23 cellular contexts compared by ENCODE assay signal in the genomic region with DNA sequence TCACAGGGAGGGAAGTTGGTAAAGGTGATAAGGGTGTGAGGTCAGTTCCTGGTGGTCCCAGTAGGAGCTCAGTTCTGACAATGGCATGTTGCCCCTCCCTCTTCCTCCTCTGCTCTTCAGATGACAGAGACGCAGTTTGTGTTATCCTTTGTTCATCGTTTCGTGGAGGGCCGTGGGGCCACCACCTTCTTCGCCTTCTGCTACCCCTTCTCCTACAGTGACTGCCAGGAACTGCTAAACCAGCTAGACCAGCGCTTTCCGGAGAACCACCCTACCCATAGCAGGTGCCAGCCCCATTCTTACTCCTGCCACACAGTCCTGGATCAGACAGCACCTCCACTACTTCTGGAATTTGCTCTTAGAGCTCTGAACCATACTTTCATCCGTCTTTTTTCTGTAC. TPM values are rescaled to one million over a fixed set of nuclear protein-coding genes. Genes with fewer than 3 reads are reported as not detected.
A peak's percentile ranks its signal among the peaks of the same experiment; 100 is the strongest.
DNase-seq lines count a peak whose midpoint lies in the region; ATAC-seq, FAIRE-seq and TF ChIP-seq lines count a peak whose summit lies in the region.
"Had no signal": no experiment of that assay in that cellular context is flagged by ENCODE, and none has a peak within 500 bp of the region (broad histone marks: within the 10 kb centered on the region; RNA-seq: fewer than 3 reads in every experiment).

No MANE protein-coding gene starts in this region.

- no peak overlapping the region for H3K4me2 ChIP-seq in astrocyte (ENCODE audit: low read length)

- H2AFZ ChIP-seq in astrocyte (ENCODE audit: low read depth, low read length), result no peak overlapping the region

- H3K4me1 Mint-ChIP-seq in natural killer cell (peaks cover 29 to 39% of the 10 kb centered on the region in 2 donors), astrocyte (ENCODE audit: low read depth, unreplicated experiment) (peaks cover 2% of the 10 kb centered on the region), type B pancreatic cell (ENCODE audit: unreplicated experiment) (peaks cover 23% of the 10 kb centered on the region)
- H3K4me1 Mint-ChIP-seq in natural killer cell treated with Interleukin-12 subunit alpha and Interleukin-12 subunit beta and Interleukin-15 and Interleukin-18, amount 100 ng/mL, for 72 hours (ENCODE audit: low read depth in 2 of 2), result peaks cover 26 to 34% of the 10 kb centered on the region in 2 donors
- H3K4me1 Mint-ChIP-seq in naive thymus-derived CD4-positive, alpha-beta T cell, result peaks cover 9 to 32% (median 19%) of the 10 kb centered on the region in 7 donors

- peaks cover 11% of the 10 kb centered on the region for H3K36me3 ChIP-seq in astrocyte (ENCODE audit: insufficient read depth, low read length)
- peaks cover 4 to 25% (median 13%) of the 10 kb centered on the region in 3 experiments for H3K36me3 ChIP-seq in naive thymus-derived CD4-positive, alpha-beta T cell (ENCODE audit: control insufficient read depth in 2 of 3, insufficient read depth in 3 of 3, low read length in 3 of 3)

- no peaks in the 10 kb centered on the region for H3K27me3 ChIP-seq in astrocyte (ENCODE audit: insufficient read depth, low read length)
- H3K27me3 ChIP-seq in naive thymus-derived CD4-positive, alpha-beta T cell (ENCODE audit: control insufficient read depth in 2 of 2, insufficient read depth in 2 of 2, low read length in 2 of 2), result no peaks in the 10 kb centered on the region

- FAIRE-seq in astrocyte (lab: Jason Lieb, UNC), result no peak

- H3K27me3 Mint-ChIP-seq in natural killer cell (ENCODE audit: low read depth in 2 of 2), result peaks cover 6 to 12% of the 10 kb centered on the region in 2 donors
- H3K27me3 Mint-ChIP-seq in natural killer cell treated with Interleukin-12 subunit alpha and Interleukin-12 subunit beta and Interleukin-15 and Interleukin-18, amount 100 ng/mL, for 72 hours, result peaks cover 0 to 2% of the 10 kb centered on the region in 2 donors
- H3K27me3 Mint-ChIP-seq in astrocyte (ENCODE audit: low read depth, unreplicated experiment), result no peaks in the 10 kb centered on the region
- peaks cover 0 to 8% (median 4%) of the 10 kb centered on the region in 5 donors for H3K27me3 Mint-ChIP-seq in naive thymus-derived CD4-positive, alpha-beta T cell
- H3K27me3 Mint-ChIP-seq in type B pancreatic cell, result peaks cover 14% of the 10 kb centered on the region

- H3K27ac Mint-ChIP-seq in natural killer cell (peak overlapping the region in 1 of 2 donors; percentile 42), astrocyte (ENCODE audit: unreplicated experiment) (no peak overlapping the region), type B pancreatic cell (no peak overlapping the region)
- H3K27ac Mint-ChIP-seq in natural killer cell treated with Interleukin-12 subunit alpha and Interleukin-12 subunit beta and Interleukin-15 and Interleukin-18, amount 100 ng/mL, for 72 hours, result peak overlapping the region in 1 of 2 donors; percentile 29
- H3K27ac Mint-ChIP-seq in naive thymus-derived CD4-positive, alpha-beta T cell, result peak overlapping the region in 5 of 9 donors; percentile 5 to 49 (median 20)

- TF ChIP-seq CTCF in natural killer cell (IDR thresholded peaks at IDR 0.05) (no peak), astrocyte (IDR thresholded peaks at IDR 0.05; ENCODE audit: insufficient read depth, low read depth, low read length) (no peak), type B pancreatic cell (conservative IDR thresholded peaks at IDR 0.05) (no peak)

- CTCF ChIA-PET in naive thymus-derived CD4-positive, alpha-beta T cell (lab: Charles Lee), result interaction anchor here (0.6 to 1.4 kb wide), 2 partner anchors 34 to 699 kb away, joined by 3 read pairs; no protein-coding TSS in a partner anchor

- H3K9ac ChIP-seq in astrocyte (ENCODE audit: low read length), result no peak overlapping the region

- peaks cover 0 to 2% of the 10 kb centered on the region in 2 donors for H3K9me3 Mint-ChIP-seq in natural killer cell
- H3K9me3 Mint-ChIP-seq in natural killer cell treated with Interleukin-12 subunit alpha and Interleukin-12 subunit beta and Interleukin-15 and Interleukin-18, amount 100 ng/mL, for 72 hours, result no peaks in the 10 kb centered on the region
- H3K9me3 Mint-ChIP-seq in astrocyte (ENCODE audit: unreplicated experiment), result no peaks in the 10 kb centered on the region
- peaks cover 0 to 15% (median 0%) of the 10 kb centered on the region in 11 donors for H3K9me3 Mint-ChIP-seq in naive thymus-derived CD4-positive, alpha-beta T cell
- peaks cover 7% of the 10 kb centered on the region for H3K9me3 Mint-ChIP-seq in type B pancreatic cell

- no peaks in the 10 kb centered on the region for H3K9me3 ChIP-seq in astrocyte (ENCODE audit: insufficient read depth, low read depth, low read length)
- no peaks in the 10 kb centered on the region for H3K9me3 ChIP-seq in naive thymus-derived CD4-positive, alpha-beta T cell (ENCODE audit: control insufficient read depth in 2 of 3, low read length in 3 of 3)

- peaks cover 14% of the 10 kb centered on the region for H3K4me1 ChIP-seq in astrocyte (ENCODE audit: insufficient read depth, low read length)
- H3K4me1 ChIP-seq in naive thymus-derived CD4-positive, alpha-beta T cell (ENCODE audit: control insufficient read depth in 2 of 2, insufficient read depth in 2 of 2, low read length in 2 of 2), result peaks cover 8 to 15% of the 10 kb centered on the region in 2 donors

- no peak overlapping the region for H3K27ac ChIP-seq in astrocyte (ENCODE audit: low read depth, low read length)
- no peak overlapping the region for H3K27ac ChIP-seq in naive thymus-derived CD4-positive, alpha-beta T cell (ENCODE audit: low read depth, low read length)

- intact Hi-C loops in natural killer cell (cut with micrococcal nuclease), result loop anchor here (5.0 kb wide), 1 partner anchor 79 kb away; a partner anchor contains a TSS
- intact Hi-C loops in naive thymus-derived CD4-positive, alpha-beta T cell (cut with micrococcal nuclease), result loop anchor here in 1 of 2 donors (5.0 kb wide), 3 partner anchors 706 to 1176 kb away; a partner anchor contains a TSS

- H3K4me3 Mint-ChIP-seq in natural killer cell (peak overlapping the region; percentile 56), astrocyte (ENCODE audit: unreplicated experiment) (peak overlapping the region; percentile 47), type B pancreatic cell (peak overlapping the region; percentile 22)
- no peak overlapping the region for H3K4me3 Mint-ChIP-seq in natural killer cell treated with Interleukin-12 subunit alpha and Interleukin-12 subunit beta and Interleukin-15 and Interleukin-18, amount 100 ng/mL, for 72 hours
- peak overlapping the region in 2 of 10 donors; percentile 0 to 19 for H3K4me3 Mint-ChIP-seq in naive thymus-derived CD4-positive, alpha-beta T cell

- TF ChIP-seq POLR2A in GM18505 (IDR thresholded peaks at IDR 0.05; ENCODE audit: borderline replicate concordance, extremely low read depth, insufficient read depth, insufficient read length), result no peak

- H4K20me1 ChIP-seq in astrocyte (ENCODE audit: insufficient read depth, low read length), result peaks cover 11% of the 10 kb centered on the region

- peaks cover 11% of the 10 kb centered on the region for H3K36me3 Mint-ChIP-seq in natural killer cell
- peaks cover 22% of the 10 kb centered on the region for H3K36me3 Mint-ChIP-seq in natural killer cell treated with Interleukin-12 subunit alpha and Interleukin-12 subunit beta and Interleukin-15 and Interleukin-18, amount 100 ng/mL, for 72 hours
- peaks cover 18% of the 10 kb centered on the region for H3K36me3 Mint-ChIP-seq in astrocyte (ENCODE audit: low read depth, unreplicated experiment)
- H3K36me3 Mint-ChIP-seq in naive thymus-derived CD4-positive, alpha-beta T cell, result peaks cover 0 to 25% (median 12%) of the 10 kb centered on the region in 5 donors
- H3K36me3 Mint-ChIP-seq in type B pancreatic cell, result peaks cover 22% of the 10 kb centered on the region

- H3K4me3 ChIP-seq in astrocyte (ENCODE audit: insufficient read depth, low read depth, low read length), result no peak overlapping the region
- H3K4me3 ChIP-seq in naive thymus-derived CD4-positive, alpha-beta T cell (ENCODE audit: low read length), result no peak overlapping the region

- POLR2A ChIA-PET in naive thymus-derived CD4-positive, alpha-beta T cell (lab: Charles Lee), result interaction anchor here (1.3 to 10.4 kb wide), 3 partner anchors 17 to 33 kb away, joined by 4 to 216 read pairs (median 106); a partner anchor contains a TSS

- DNase-seq in natural killer cell (no peak), astrocyte (ENCODE audit: low read depth) (no peak), type B pancreatic cell (ENCODE audit: extremely low spot score, unreplicated experiment) (no peak), NCI-H69 (lab: John Stamatoyannopoulos, UW) (no peak), NCI-H128 (lab: John Stamatoyannopoulos, UW; ENCODE audit: unreplicated experiment) (no peak)
- DNase-seq in natural killer cell treated with Interleukin-12 subunit alpha and Interleukin-12 subunit beta and Interleukin-15 and Interleukin-18, amount 100 ng/mL, for 72 hours (ENCODE audit: low spot score), result no peak
- DNase-seq in naive thymus-derived CD4-positive, alpha-beta T cell, result no peak
- DNase-seq: ACHN; AML-193; CD4-positive, CD25-positive, alpha-beta regulatory T cell; DMS79; H7; IMR-90; Kasumi-1; MM.1S; NCI-H1105 treated with DMSO at 0.1 percent for 48 hours; NCI-H187; NCI-H526 treated with DMSO at 0.1 percent for 48 hours; NK-92 treated with Interleukin-12 subunit alpha and Interleukin-12 subunit beta, amount 100 ng/mL, for 24 hours; OCI-M1; RPMI8226; SIG-M5 had no signal

- no peak for ATAC-seq in natural killer cell
- no peak for ATAC-seq in natural killer cell treated with Interleukin-12 subunit alpha and Interleukin-12 subunit beta and Interleukin-15 and Interleukin-18, amount 100 ng/mL, for 72 hours
- ATAC-seq in naive thymus-derived CD4-positive, alpha-beta T cell, result no peak
- ATAC-seq in GM18505 (IDR thresholded peaks at IDR 0.05; ENCODE audit: unreplicated experiment), result no peak

- H3K79me2 ChIP-seq in astrocyte (ENCODE audit: insufficient read depth, low read length), result no peaks in the 10 kb centered on the region

RNA-seq across cellular contexts. Expression of a gene that starts 2.3 kb away (rescaled TPM):
- total RNA-seq in natural killer cell (10 to 100 TPM in 2 of 3 donors, 1 to 10 TPM in 1; 10.0 to 12.0 (median 10.8) TPM), astrocyte (19.9 and 20.7 TPM in 2 replicates), type B pancreatic cell (ENCODE audit: low replicate concordance) (24.3 and 57.3 TPM in 2 replicates)
- 10 to 100 TPM; 12.5 to 20.5 TPM for total RNA-seq in natural killer cell treated with Interleukin-12 subunit alpha and Interleukin-12 subunit beta and Interleukin-15 and Interleukin-18, amount 100 ng/mL, for 72 hours
- total RNA-seq in naive thymus-derived CD4-positive, alpha-beta T cell, result 10 to 100 TPM in 4 of 5 experiments, 1 to 10 TPM in 1; 7.6 to 15.7 (median 12.4) TPM
- 10 to 100 TPM in 1 of 2 donors, 1 to 10 TPM in 1; 8.0 to 10.4 TPM for polyA plus RNA-seq in naive thymus-derived CD4-positive, alpha-beta T cell

RNA-seq across cellular contexts. Expression of a gene that starts 17.7 kb away (rescaled TPM):
- total RNA-seq in natural killer cell (100 to 1,000 TPM; 178 to 207 (median 192) TPM), astrocyte (395 and 419 TPM in 2 replicates), type B pancreatic cell (ENCODE audit: low replicate concordance) (298 and 401 TPM in 2 replicates)
- 100 to 1,000 TPM; 286 to 393 TPM for total RNA-seq in natural killer cell treated with Interleukin-12 subunit alpha and Interleukin-12 subunit beta and Interleukin-15 and Interleukin-18, amount 100 ng/mL, for 72 hours
- 100 to 1,000 TPM; 241 to 398 (median 263) TPM for total RNA-seq in naive thymus-derived CD4-positive, alpha-beta T cell
- 100 to 1,000 TPM; 747 to 884 TPM for polyA plus RNA-seq in naive thymus-derived CD4-positive, alpha-beta T cell

RNA-seq across cellular contexts. Expression of a gene that starts 21.0 kb away (rescaled TPM):
- total RNA-seq in natural killer cell (10 to 100 TPM; 64.9 to 81.1 (median 79.2) TPM), astrocyte (93.5 and 108 TPM in 2 replicates), type B pancreatic cell (ENCODE audit: low replicate concordance) (83.9 and 96.1 TPM in 2 replicates)
- total RNA-seq in natural killer cell treated with Interleukin-12 subunit alpha and Interleukin-12 subunit beta and Interleukin-15 and Interleukin-18, amount 100 ng/mL, for 72 hours, result 100 to 1,000 TPM; 132 to 176 TPM
- 100 to 1,000 TPM in 1 of 5 experiments, 10 to 100 TPM in 4; 36.7 to 114 (median 67.5) TPM for total RNA-seq in naive thymus-derived CD4-positive, alpha-beta T cell
- polyA plus RNA-seq in naive thymus-derived CD4-positive, alpha-beta T cell, result 10 to 100 TPM; 18.6 to 32.5 TPM

RNA-seq across cellular contexts. Expression of a gene that starts 24.6 kb away (rescaled TPM):
- total RNA-seq in natural killer cell (under 1 TPM; 0.31 to 0.78 (median 0.41) TPM), astrocyte (0.95 and 1.2 TPM in 2 replicates), type B pancreatic cell (ENCODE audit: low replicate concordance) (2.7 and 60.7 TPM in 2 replicates)
- total RNA-seq in natural killer cell treated with Interleukin-12 subunit alpha and Interleukin-12 subunit beta and Interleukin-15 and Interleukin-18, amount 100 ng/mL, for 72 hours, result 10 to 100 TPM in 1 of 2 donors, 1 to 10 TPM in 1; 8.7 to 14.2 TPM
- total RNA-seq in naive thymus-derived CD4-positive, alpha-beta T cell, result 1 to 10 TPM in 1 of 5 experiments, under 1 TPM in 4; 0.35 to 1.4 (median 0.61) TPM
- 1 to 10 TPM in 1 of 2 donors, under 1 TPM in 1; 0.89 to 1.1 TPM for polyA plus RNA-seq in naive thymus-derived CD4-positive, alpha-beta T cell

RNA-seq across cellular contexts. Expression of a gene that starts 32.8 kb away (rescaled TPM):
- total RNA-seq in natural killer cell (1 to 10 TPM; 3.7 to 4.0 (median 3.8) TPM), astrocyte (0.94 and 0.95 TPM in 2 replicates), type B pancreatic cell (ENCODE audit: low replicate concordance) (14.7 and 28.4 TPM in 2 replicates)
- total RNA-seq in natural killer cell treated with Interleukin-12 subunit alpha and Interleukin-12 subunit beta and Interleukin-15 and Interleukin-18, amount 100 ng/mL, for 72 hours, result 1 to 10 TPM; 2.5 to 5.1 TPM
- total RNA-seq in naive thymus-derived CD4-positive, alpha-beta T cell, result 10 to 100 TPM in 1 of 5 experiments, 1 to 10 TPM in 4; 5.8 to 13.8 (median 6.2) TPM
- polyA plus RNA-seq in naive thymus-derived CD4-positive, alpha-beta T cell, result 1 to 10 TPM; 7.6 to 8.8 TPM

Comparison
In these comparisons a context has a peak if more than half of its experiments do, and no peak if none do; other contexts are left out.
1. H3K27ac Mint-ChIP-seq: peak in naive thymus-derived CD4-positive, alpha-beta T cell (5 of 9); none in astrocyte (single experiment) and type B pancreatic cell (single experiment).